In genomic region chr4:26583865-26584652, GRCh38 we compare ENCODE assay signal across 1 cellular context.
TF ChIP-seq lines count a peak whose summit lies in the region.

TBC1D19 (plus strand) TSS chr4:26584084; CDS start chr4:26584194, 110 bp downstream.

TF ChIP-seq in HepG2, 621 proteins besides CTCF, POLR2A, EP300 and RAD21 (continued from another document and continues in another):
- TF ChIP-seq ZNF792 (CRISPR knock-in tag; IDR thresholded peaks at IDR 0.05): peak; percentile 73; the same call in 1 of the 2 replicates
- peak; percentile 74 for TF ChIP-seq ZNF619 (CRISPR knock-in tag; IDR thresholded peaks at IDR 0.05)
- 0 out of 2 replicates have a peak, but pooled peaks have one; percentile 27 for TF ChIP-seq ATRX (CRISPR knock-in tag; IDR thresholded peaks at IDR 0.05; ENCODE audit: borderline replicate concordance)
- TF ChIP-seq ZNF563 (CRISPR knock-in tag; IDR thresholded peaks at IDR 0.05): no peak
- peak; percentile 82; the same call in 1 of the 2 replicates for TF ChIP-seq SALL2 (CRISPR knock-in tag; IDR thresholded peaks at IDR 0.05)
- 0 out of 2 replicates have a peak, but pooled peaks have one; percentile 31 for TF ChIP-seq ZNF782 (CRISPR knock-in tag; IDR thresholded peaks at IDR 0.05; ENCODE audit: borderline replicate concordance)
- peak; percentile 70; the same call in 1 of the 2 replicates for TF ChIP-seq ZNF761 (CRISPR knock-in tag; conservative IDR thresholded peaks at IDR 0.05)
- TF ChIP-seq POLR2G (IDR thresholded peaks at IDR 0.05; ENCODE audit: low read depth, low read length): peak; percentile 47
- TF ChIP-seq THAP7 (CRISPR knock-in tag; IDR thresholded peaks at IDR 0.05): no peak
- TF ChIP-seq TFDP1 (CRISPR knock-in tag; IDR thresholded peaks at IDR 0.05; ENCODE audit: borderline replicate concordance): peak; percentile 65; the same call in 1 of the 2 replicates
- peak; percentile 93 for TF ChIP-seq MTF2 (CRISPR knock-in tag; IDR thresholded peaks at IDR 0.05; ENCODE audit: borderline replicate concordance)
- no peak for TF ChIP-seq MNT (IDR thresholded peaks at IDR 0.05)
- TF ChIP-seq RXRB (CRISPR knock-in tag; IDR thresholded peaks at IDR 0.05; ENCODE audit: borderline replicate concordance): peak; percentile 68; the same call in 1 of the 2 replicates
- no peak for TF ChIP-seq ZNF850 (CRISPR knock-in tag; conservative IDR thresholded peaks at IDR 0.05)
- peak; percentile 88 for TF ChIP-seq ZSCAN9 (CRISPR knock-in tag; IDR thresholded peaks at IDR 0.05; ENCODE audit: borderline replicate concordance)
- TF ChIP-seq ZFAT (CRISPR knock-in tag; conservative IDR thresholded peaks at IDR 0.05): no peak
- TF ChIP-seq PATZ1 (CRISPR knock-in tag; IDR thresholded peaks at IDR 0.05): peak; percentile 69
- TF ChIP-seq ZNF350 (CRISPR knock-in tag; IDR thresholded peaks at IDR 0.05; ENCODE audit: borderline replicate concordance, low read depth): peak; percentile 86
- no peak for TF ChIP-seq ZNF382 (CRISPR knock-in tag; IDR thresholded peaks at IDR 0.05; ENCODE audit: borderline replicate concordance)
- no peak for TF ChIP-seq ATF6 (CRISPR knock-in tag; conservative IDR thresholded peaks at IDR 0.05)
- no peak for TF ChIP-seq FOXM1 (CRISPR knock-in tag; IDR thresholded peaks at IDR 0.05)
- no peak for TF ChIP-seq HNRNPH1 (optimal IDR thresholded peaks at IDR 0.05; ENCODE audit: low read depth, low read length)
- 0 out of 2 replicates have a peak, but pooled peaks have one; percentile 20 for TF ChIP-seq TOPORS (CRISPR knock-in tag; IDR thresholded peaks at IDR 0.05)
- TF ChIP-seq MLLT10 (CRISPR knock-in tag; IDR thresholded peaks at IDR 0.05): no peak
- 0 out of 2 replicates have a peak, but pooled peaks have one; percentile 32 for TF ChIP-seq SOX13 (IDR thresholded peaks at IDR 0.05)
- peak in 1 of 2 experiments; percentile 50; a peak in 1 of 4 replicates for TF ChIP-seq SOX13 (CRISPR knock-in tag; conservative IDR thresholded peaks at IDR 0.05 in 1 of 2, IDR thresholded peaks at IDR 0.05 in 1 of 2)
- TF ChIP-seq E2F5 (CRISPR knock-in tag; conservative IDR thresholded peaks at IDR 0.05): no peak
- TF ChIP-seq ZBTB4 (CRISPR knock-in tag; IDR thresholded peaks at IDR 0.05; ENCODE audit: borderline replicate concordance): no peak
- TF ChIP-seq ZNF784 (CRISPR knock-in tag; IDR thresholded peaks at IDR 0.05; ENCODE audit: borderline replicate concordance): peak; percentile 95
- peak; percentile 68 for TF ChIP-seq MED1 (CRISPR knock-in tag; IDR thresholded peaks at IDR 0.05)
- 0 out of 2 replicates have a peak, but pooled peaks have one; percentile 57 for TF ChIP-seq ATF7-NPFF (CRISPR knock-in tag; IDR thresholded peaks at IDR 0.05; ENCODE audit: low read depth)
- peak; percentile 84 for TF ChIP-seq FOXO1 (CRISPR knock-in tag; IDR thresholded peaks at IDR 0.05)
- TF ChIP-seq PAX8 (CRISPR knock-in tag; IDR thresholded peaks at IDR 0.05; ENCODE audit: borderline replicate concordance): peak; percentile 68; the same call in 1 of the 2 replicates
- TF ChIP-seq ARID2 (CRISPR knock-in tag; IDR thresholded peaks at IDR 0.05; ENCODE audit: borderline replicate concordance): no peak
- TF ChIP-seq HMGA1 (CRISPR knock-in tag; conservative IDR thresholded peaks at IDR 0.05): no peak
- TF ChIP-seq ETS1 (CRISPR knock-in tag; IDR thresholded peaks at IDR 0.05): no peak
- TF ChIP-seq ZNF326 (CRISPR knock-in tag; IDR thresholded peaks at IDR 0.05; ENCODE audit: borderline replicate concordance): no peak
- no peak for TF ChIP-seq EZH2 (conservative IDR thresholded peaks at IDR 0.05; ENCODE audit: low read depth, low read length)
- no peak for TF ChIP-seq ZNF260 (CRISPR knock-in tag; IDR thresholded peaks at IDR 0.05; ENCODE audit: borderline replicate concordance, low read depth)
- TF ChIP-seq ZMYM3 (CRISPR knock-in tag; IDR thresholded peaks at IDR 0.05): peak; percentile 89
- peak; percentile 95 for TF ChIP-seq ZFP91 (CRISPR knock-in tag; IDR thresholded peaks at IDR 0.05; ENCODE audit: borderline replicate concordance)
- TF ChIP-seq RFXAP (CRISPR knock-in tag; IDR thresholded peaks at IDR 0.05; ENCODE audit: borderline replicate concordance): peak; percentile 88; the same call in 1 of the 2 replicates
- no peak for TF ChIP-seq ZNF530 (CRISPR knock-in tag; IDR thresholded peaks at IDR 0.05; ENCODE audit: low read depth)
- TF ChIP-seq NRL (CRISPR knock-in tag; IDR thresholded peaks at IDR 0.05; ENCODE audit: borderline replicate concordance): peak; percentile 96; the same call in 1 of the 2 replicates
- TF ChIP-seq ZMAT5 (CRISPR knock-in tag; IDR thresholded peaks at IDR 0.05; ENCODE audit: borderline replicate concordance, low read depth): no peak
- TF ChIP-seq EEA1 (CRISPR knock-in tag; IDR thresholded peaks at IDR 0.05; ENCODE audit: borderline replicate concordance): no peak
- TF ChIP-seq ZNF224 (CRISPR knock-in tag; IDR thresholded peaks at IDR 0.05): peak; percentile 84
- no peak for TF ChIP-seq ZSCAN12 (CRISPR knock-in tag; IDR thresholded peaks at IDR 0.05)
